16 cellular contexts compared by ENCODE assay signal in genomic region chr6:56335733-56336132, GRCh38.
DNase-seq lines count a peak whose midpoint lies in the region; ATAC-seq, FAIRE-seq and TF ChIP-seq lines count a peak whose summit lies in the region.
"Had no signal": no experiment of that assay in that cellular context is flagged by ENCODE, and none has a peak within 500 bp of the region (broad histone marks: within the 10 kb centered on the region; RNA-seq: fewer than 3 reads in every experiment).

No MANE protein-coding gene starts in this region.

- H3K9ac ChIP-seq in fibroblast of lung (ENCODE audit: insufficient read depth, low read length) (no peak overlapping the region), smooth muscle cell (ENCODE audit: low read depth) (peak overlapping the region; percentile 71)

- H3K79me2 ChIP-seq in fibroblast of lung (ENCODE audit: control insufficient read depth, insufficient read depth, low read length) (no peaks in the 10 kb centered on the region), smooth muscle cell (ENCODE audit: low read depth) (no peaks in the 10 kb centered on the region)

- H3K27me3 Mint-ChIP-seq in activated naive CD8-positive, alpha-beta T cell treated with anti-CD3 and anti-CD28 coated beads, Interleukin-2, amount 50 U/mL, for 24 hours: peaks cover 4% of the 10 kb centered on the region
- H3K27me3 Mint-ChIP-seq: progenitor cell of endocrine pancreas had no signal

- H3K4me1 ChIP-seq in SJSA1 (replicated peaks) (peaks cover 20% of the 10 kb centered on the region), fibroblast of lung (ENCODE audit: control insufficient read depth, extremely low read depth, insufficient read depth, low read length) (no peaks in the 10 kb centered on the region), smooth muscle cell (ENCODE audit: low read depth) (no peaks in the 10 kb centered on the region)
- H3K4me1 ChIP-seq: heart left ventricle had no signal

- no peaks in the 10 kb centered on the region for H3K36me3 Mint-ChIP-seq in activated naive CD8-positive, alpha-beta T cell treated with anti-CD3 and anti-CD28 coated beads, Interleukin-2, amount 50 U/mL, for 24 hours (ENCODE audit: low read depth)

- no peaks in the 10 kb centered on the region for H3K27me3 ChIP-seq in SJSA1 (replicated peaks)
- no peaks in the 10 kb centered on the region for H3K27me3 ChIP-seq in fibroblast of lung (ENCODE audit: control insufficient read depth, insufficient read depth, low read length)
- H3K27me3 ChIP-seq in smooth muscle cell (ENCODE audit: low read depth): no peaks in the 10 kb centered on the region
- H3K27me3 ChIP-seq: heart left ventricle had no signal

- TF ChIP-seq CTCF in fibroblast of lung (conservative IDR thresholded peaks at IDR 0.05 in 1 of 2, IDR thresholded peaks at IDR 0.05 in 1 of 2; ENCODE audit: low read depth in 1 of 2, low read length in 2 of 2) (no peak), smooth muscle cell (IDR thresholded peaks at IDR 0.05; ENCODE audit: borderline replicate concordance, insufficient read depth, poor library complexity, severe bottlenecking) (no peak)

- H3K27ac ChIP-seq in SJSA1 (peak overlapping the region; percentile 82), fibroblast of lung (ENCODE audit: insufficient read depth, low read length) (peak overlapping the region; percentile 40), smooth muscle cell (ENCODE audit: low read depth) (peak overlapping the region; percentile 84)
- H3K27ac ChIP-seq: coronary artery, heart left ventricle, SK-N-MC had no signal

- ATAC-seq in activated naive CD8-positive, alpha-beta T cell treated with anti-CD3 and anti-CD28 coated beads, Interleukin-2, amount 50 U/mL, for 24 hours: no peak
- ATAC-seq in activated CD4-positive, CD25-positive, alpha-beta regulatory T cell treated with anti-CD3 and anti-CD28 coated beads, Interleukin-2, amount 50 U/mL, for 24 hours: no peak

- peak; percentile 12 for DNase-seq in H54 (ENCODE audit: insufficient read length, low spot score)
- DNase-seq in SJSA1 (ENCODE audit: low read depth in 1 of 2, low spot score in 2 of 2): peak in 1 of 2 experiments; percentile 72
- DNase-seq in fibroblast of lung (ENCODE audit: low read depth in 2 of 2): peak; percentile 91 to 93
- DNase-seq in smooth muscle cell (lab: John Stamatoyannopoulos, UW; ENCODE audit: unreplicated experiment): no peak
- DNase-seq in DMS153 treated with DMSO at 0.1 percent for 48 hours (lab: John Stamatoyannopoulos, UW; ENCODE audit: unreplicated experiment): no peak
- DNase-seq in activated naive CD8-positive, alpha-beta T cell treated with anti-CD3 and anti-CD28 coated beads, Interleukin-2, amount 50 U/mL, for 24 hours: no peak
- DNase-seq: activated CD4-positive, alpha-beta T cell treated with anti-CD3 and anti-CD28 coated beads, Interleukin-2, amount 10 ng/mL, durations not matched to agents 24 days and 14 days; activated effector memory CD4-positive, alpha-beta T cell treated with anti-CD3 and anti-CD28 coated beads, Interleukin-2, amount 50 U/mL, for 16 hours; heart left ventricle; NCI-H1048; NCI-H446 treated with DMSO at 0.1 percent for 48 hours; substantia nigra had no signal

- H4K20me1 ChIP-seq in fibroblast of lung (ENCODE audit: control insufficient read depth, extremely low read depth, insufficient read depth, low read length) (no peaks in the 10 kb centered on the region), smooth muscle cell (ENCODE audit: low read depth) (no peaks in the 10 kb centered on the region)

- H3K36me3 ChIP-seq in SJSA1 (no peaks in the 10 kb centered on the region), fibroblast of lung (ENCODE audit: control insufficient read depth, insufficient read depth, low read length) (no peaks in the 10 kb centered on the region), smooth muscle cell (ENCODE audit: low read depth) (no peaks in the 10 kb centered on the region)
- H3K36me3 ChIP-seq: heart left ventricle had no signal

- H3K9me3 ChIP-seq in SJSA1 (replicated peaks) (no peaks in the 10 kb centered on the region), fibroblast of lung (ENCODE audit: control insufficient read depth, insufficient read depth, low read depth, low read length) (no peaks in the 10 kb centered on the region), smooth muscle cell (replicated peaks; ENCODE audit: low read depth) (no peaks in the 10 kb centered on the region)
- H3K9me3 ChIP-seq: heart left ventricle had no signal

- H3K4me3 Mint-ChIP-seq in activated naive CD8-positive, alpha-beta T cell treated with anti-CD3 and anti-CD28 coated beads, Interleukin-2, amount 50 U/mL, for 24 hours: no peak overlapping the region
- H3K4me3 Mint-ChIP-seq: activated CD4-positive, alpha-beta T cell treated with anti-CD3 and anti-CD28 coated beads, Interleukin-2, amount 10 ng/mL, durations not matched to agents 24 days and 14 days had no signal

- H3K4me3 ChIP-seq in SJSA1 (no peak overlapping the region), fibroblast of lung (replicated peaks in 1 of 4; ENCODE audit: control extremely low read depth in 1 of 4, insufficient read depth in 1 of 4, low read depth in 3 of 4, low read length in 4 of 4) (no peak overlapping the region), smooth muscle cell (no peak overlapping the region)
- H3K4me3 ChIP-seq: coronary artery, heart left ventricle, SK-N-MC had no signal

- H3K9me3 Mint-ChIP-seq in activated naive CD8-positive, alpha-beta T cell treated with anti-CD3 and anti-CD28 coated beads, Interleukin-2, amount 50 U/mL, for 24 hours: no peaks in the 10 kb centered on the region
- H3K9me3 Mint-ChIP-seq: activated CD4-positive, alpha-beta T cell treated with anti-CD3 and anti-CD28 coated beads, Interleukin-2, amount 10 ng/mL, durations not matched to agents 24 days and 14 days had no signal

- H3K4me1 Mint-ChIP-seq in activated naive CD8-positive, alpha-beta T cell treated with anti-CD3 and anti-CD28 coated beads, Interleukin-2, amount 50 U/mL, for 24 hours: no peaks in the 10 kb centered on the region
- H3K4me1 Mint-ChIP-seq: activated CD4-positive, alpha-beta T cell treated with anti-CD3 and anti-CD28 coated beads, Interleukin-2, amount 10 ng/mL, durations not matched to agents 24 days and 14 days had no signal

- FAIRE-seq in H54 (lab: Jason Lieb, UNC): peak; percentile 98

- no peak overlapping the region for H3K4me2 ChIP-seq in fibroblast of lung (ENCODE audit: extremely low read depth, insufficient read depth, low read length)
- H3K4me2 ChIP-seq in smooth muscle cell: no peak overlapping the region

- WGBS in smooth muscle cell (ENCODE audit: low lambda C conversion rate): 7% methylated on average over 1 of the region's 1 CpG

- no peak overlapping the region for H3K27ac Mint-ChIP-seq in activated naive CD8-positive, alpha-beta T cell treated with anti-CD3 and anti-CD28 coated beads, Interleukin-2, amount 50 U/mL, for 24 hours
- H3K27ac Mint-ChIP-seq: activated CD4-positive, alpha-beta T cell treated with anti-CD3 and anti-CD28 coated beads, Interleukin-2, amount 10 ng/mL, durations not matched to agents 24 days and 14 days; progenitor cell of endocrine pancreas had no signal

- H3F3A ChIP-seq in smooth muscle cell (ENCODE audit: low read depth): no peaks in the 10 kb centered on the region

- H2AFZ ChIP-seq in fibroblast of lung (ENCODE audit: low read length) (no peak overlapping the region), smooth muscle cell (ENCODE audit: low read depth) (no peak overlapping the region)

- TF ChIP-seq POLR2A in H54 (IDR thresholded peaks at IDR 0.05; ENCODE audit: low read depth, low read length): no peak

Comparison
In these comparisons a context has a peak if more than half of its experiments do, and no peak if none do; other contexts are left out.
1. DNase-seq: peak in H54 (single experiment) and fibroblast of lung (2 of 2); none in smooth muscle cell (single experiment), DMS153 treated with DMSO at 0.1 percent for 48 hours (single experiment) and activated naive CD8-positive, alpha-beta T cell treated with anti-CD3 and anti-CD28 coated beads, Interleukin-2, amount 50 U/mL, for 24 hours (single experiment).
2. Peak in every context shown above with its lines, with median percentiles within 50 percentile points of each other: H3K27ac ChIP-seq.